Comparison of ENCODE assay signal across 8 cellular contexts in genomic region chr19:41299755-41300089, GRCh38. TPM values are rescaled to one million over a fixed set of nuclear protein-coding genes. Genes with fewer than 3 reads are reported as not detected.
A peak's percentile ranks its signal among the peaks of the same experiment; 100 is the strongest.
DNase-seq lines count a peak whose midpoint lies in the region; ATAC-seq, FAIRE-seq and TF ChIP-seq lines count a peak whose summit lies in the region.

No MANE protein-coding gene starts in this region.

- no peak for DNase-seq in A549 (ENCODE audit: low read depth in 1 of 2, low spot score in 1 of 2)
- peak; percentile 60 for DNase-seq in Jurkat, Clone E6-1 (ENCODE audit: low read depth, low spot score)
- no peak for DNase-seq in GM12878 (ENCODE audit: low read depth, low spot score)
- peak; percentile 46 for DNase-seq in medulla oblongata (ENCODE audit: extremely low spot score)
- DNase-seq in vagina (ENCODE audit: extremely low spot score in 2 of 2), result no peak
- no peak for DNase-seq in putamen (ENCODE audit: low spot score)
- DNase-seq in GM19240 (ENCODE audit: insufficient read length, low spot score), result no peak

- in situ Hi-C loops in GM12878 (cut with MboI), result no loop called here

- H3K4me2 ChIP-seq in A549, result no peak overlapping the region
- no peak overlapping the region for H3K4me2 ChIP-seq in GM12878 (ENCODE audit: control insufficient read depth, insufficient read depth)

- H3K27me3 ChIP-seq in GM12878 (replicated peaks in 1 of 2; ENCODE audit: control insufficient read depth in 2 of 2, insufficient read depth in 2 of 2, low read length in 1 of 2) (no peaks in the 10 kb centered on the region), vagina (no peaks in the 10 kb centered on the region)

- H3K27ac ChIP-seq in A549, result no peak overlapping the region
- no peak overlapping the region; the same call in 1 of the 2 replicates for H3K27ac ChIP-seq in GM12878 (ENCODE audit: control insufficient read depth, insufficient read depth)
- H3K27ac ChIP-seq in vagina, result peak overlapping the region; percentile 69

- peaks cover 10% of the 10 kb centered on the region for H3K79me2 ChIP-seq in GM12878 (ENCODE audit: control insufficient read depth, insufficient read depth, low read length)

- peak; percentile 63 for FAIRE-seq in A549 (lab: Jason Lieb, UNC)
- no peak for FAIRE-seq in GM12878 (lab: Jason Lieb, UNC)

- CTCF ChIA-PET in A549 (lab: Yijun Ruan, JAX) (interaction anchor here (2.6 to 29.1 kb wide), 8 partner anchors 3 to 93 kb away, joined by 7 to 598 read pairs (median 123); partner anchors contain the start of genes CCDC97 and HNRNPUL1), GM12878 (lab: Yijun Ruan, JAX) (interaction anchor here (0.6 to 7.5 kb wide), 2 partner anchors 9 to 138 kb away, joined by 3 to 50 read pairs; no protein-coding TSS in a partner anchor)

- RAD21 ChIA-PET in GM12878 (lab: Charles Lee; ENCODE audit: unreplicated experiment), result interaction anchor here (0.6 kb wide), 1 partner anchor 13 kb away, joined by 5 read pairs; no protein-coding TSS in a partner anchor

- POLR2A ChIA-PET in A549 (lab: Yijun Ruan, JAX) (no interaction called here), GM12878 (lab: Charles Lee) (interaction anchor here (3.2 kb wide), 1 partner anchor 36 kb away, joined by 11 read pairs; the partner anchor contains the start of gene HNRNPUL1)

- no peak for ATAC-seq in A549
- ATAC-seq in GM12878, result no peak
- ATAC-seq in GM18909 (IDR thresholded peaks at IDR 0.05; ENCODE audit: poor library complexity, unreplicated experiment), result no peak

- SMC1A ChIA-PET in GM12878 (lab: Charles Lee; ENCODE audit: uncharacterized antibody, unreplicated experiment), result no interaction called here

- no peaks in the 10 kb centered on the region for H4K20me1 ChIP-seq in GM12878 (ENCODE audit: control insufficient read depth, insufficient read depth)

- TF ChIP-seq POLR2A in A549 (IDR thresholded peaks at IDR 0.05; ENCODE audit: low read length) (no peak), GM12878 (IDR thresholded peaks at IDR 0.05; ENCODE audit: low read depth, low read length) (0 out of 2 replicates have a peak, but pooled peaks have one; percentile 16), vagina (IDR thresholded peaks at IDR 0.05) (no peak)

- H3K4me3 ChIP-seq in A549 (no peak overlapping the region), GM12878 (no peak overlapping the region), vagina (no peak overlapping the region)
- H3K4me3 ChIP-seq in Jurkat, Clone E6-1 (ENCODE audit: low read length), result no peak overlapping the region

- no peak for TF ChIP-seq RAD21 in A549 (conservative IDR thresholded peaks at IDR 0.05 in 1 of 2, IDR thresholded peaks at IDR 0.05 in 1 of 2)
- no peak for TF ChIP-seq RAD21 in GM12878 (IDR thresholded peaks at IDR 0.05; ENCODE audit: insufficient read depth, low read depth, low read length)

- no peak overlapping the region for H2AFZ ChIP-seq in GM12878 (ENCODE audit: control insufficient read depth, low read depth, low read length)

- H3K9me3 ChIP-seq in A549 (no peaks in the 10 kb centered on the region), GM12878 (replicated peaks; ENCODE audit: control insufficient read depth, insufficient read depth, low read length) (no peaks in the 10 kb centered on the region), vagina (no peaks in the 10 kb centered on the region)

- BruUV-seq in GM12878 (replicated peaks; lab: Mats Ljungman, UMichigan), result no TSS peak

- peaks cover 50 to 55% of the 10 kb centered on the region in 2 experiments for H3K36me3 ChIP-seq in GM12878 (ENCODE audit: control insufficient read depth in 2 of 2, insufficient read depth in 2 of 2, low read length in 1 of 2)
- peaks cover 0 to 60% of the 10 kb centered on the region in 2 donors for H3K36me3 ChIP-seq in vagina

- TF ChIP-seq CTCF in A549 (IDR thresholded peaks at IDR 0.05) (no peak), GM12878 (IDR thresholded peaks at IDR 0.05 in 2 of 3, conservative IDR thresholded peaks at IDR 0.05 in 1 of 3; ENCODE audit: control insufficient read depth in 2 of 3, extremely low read depth in 1 of 3, insufficient read depth in 1 of 3, low read depth in 3 of 3, low read length in 3 of 3) (no peak), vagina (IDR thresholded peaks at IDR 0.05) (no peak)

- WGBS in A549 (ENCODE audit: missing lambda C conversion rate), result 82% methylated on average over 4 of the region's 4 CpGs
- WGBS in GM12878 (ENCODE audit: insufficient coverage, insufficient replicate concordance, low lambda C conversion rate, missing lambda C conversion rate), result 26% methylated on average over 4 of the region's 4 CpGs

- H3K9ac ChIP-seq in GM12878 (ENCODE audit: control insufficient read depth, insufficient read depth, low read length), result no peak overlapping the region

- TF ChIP-seq EP300 in A549 (IDR thresholded peaks at IDR 0.05) (no peak), GM12878 (IDR thresholded peaks at IDR 0.05; ENCODE audit: borderline replicate concordance in 1 of 2, control insufficient read depth in 1 of 2, low read depth in 2 of 2, low read length in 2 of 2) (no peak)

- no peaks in the 10 kb centered on the region for H3K4me1 ChIP-seq in A549
- peaks cover 66% of the 10 kb centered on the region for H3K4me1 ChIP-seq in GM12878 (ENCODE audit: control insufficient read depth, insufficient read depth, low read length)
- peaks cover 49% of the 10 kb centered on the region for H3K4me1 ChIP-seq in vagina

- intact Hi-C loops in GM12878 (cut with micrococcal nuclease; ENCODE audit: unreplicated experiment), result no loop called here
- intact Hi-C loops in vagina (cut with DNase I), result loop anchor here (10.0 kb wide), 1 partner anchor 95 kb away; no protein-coding TSS in a partner anchor

RNA-seq across cellular contexts. Expression of gene CCDC97, which starts 10.2 kb away (rescaled TPM):
- 18.7 and 21.4 TPM in 2 replicates for polyA plus RNA-seq in A549 (2011; rRNA removed)
- polyA plus RNA-seq in A549 (2012; cell fraction: cytosol; rRNA removed), result 18.9 and 24.5 TPM in 2 replicates
- 27.6 and 37.7 TPM in 2 replicates for polyA plus RNA-seq in A549 (2012; cell fraction: nucleus; rRNA removed)
- polyA plus RNA-seq in A549 (2017; fragmentation: RNase III; extraction: RNeasy Plus Mini Kit Qiagen cat#74134 plus additional on column Dnase treatment), result 26.8 to 29.2 TPM (median 27.6 TPM) in 3 replicates
- polyA minus RNA-seq in A549 (2011; rRNA and poly(A)+ RNA removed), result 26.4 and 31.9 TPM in 2 replicates
- 25.3 TPM for polyA plus RNA-seq in Jurkat, Clone E6-1 (2012; ENCODE audit: insufficient read depth, insufficient read length)
- total RNA-seq in GM12878 (2013; cell fraction: nucleolus; rRNA removed), result 17.5 and 19.3 TPM in 2 replicates
- total RNA-seq in GM12878 (2014; rRNA removed), result 14.4 and 18.3 TPM in 2 replicates
- total RNA-seq in GM12878 (2014; rRNA removed; fragmentation: Illumina TruSeq; extraction: Trizol), result 7.0 and 8.8 TPM in 2 replicates
- total RNA-seq in GM12878 (2021), result 32.9 and 34.1 TPM in 2 replicates
- polyA plus RNA-seq in GM12878 (2011; ENCODE audit: low read depth), result 8.9 TPM
- 4.3 and 9.2 TPM in 2 replicates for polyA plus RNA-seq in GM12878 (2011; rRNA removed)
- 11.4 and 12.1 TPM in 2 replicates for polyA plus RNA-seq in GM12878 (2011; cell fraction: cytosol; rRNA removed)
- polyA plus RNA-seq in GM12878 (2011; cell fraction: nucleus; rRNA removed), result 9.0 and 12.7 TPM in 2 replicates
- polyA plus RNA-seq in GM12878 (2012), result 17.3 and 22.2 TPM in 2 replicates
- 11.0 and 19.4 TPM in 2 replicates for polyA plus RNA-seq in GM12878 (2014; fragmentation: Illumina TruSeq; extraction: Trizol)
- polyA plus RNA-seq in GM12878 (2014; fragmentation: Nextera tagmentation; extraction: Ambion mirVana), result 1 to 10 TPM; 1.8 to 2.4 TPM
- 24.4 and 28.1 TPM in 2 replicates for polyA plus RNA-seq in GM12878 (2014; rRNA removed)
- polyA plus RNA-seq in GM12878 (2016; fragmentation: Nextera tagmentation; extraction: Ambion mirVana), result 10 to 100 TPM; 27.3 to 29.5 TPM
- 6.9 and 14.5 TPM in 2 replicates for polyA minus RNA-seq in GM12878 (2011; rRNA and poly(A)+ RNA removed)
- polyA minus RNA-seq in GM12878 (2011; cell fraction: cytosol; rRNA and poly(A)+ RNA removed), result 6.1 and 8.8 TPM in 2 replicates
- 5.0 and 12.9 TPM in 2 replicates for polyA minus RNA-seq in GM12878 (2011; cell fraction: nucleus; rRNA and poly(A)+ RNA removed)
- 16.9 TPM for total RNA-seq in vagina

RNA-seq across cellular contexts. Expression of gene HNRNPUL1, which starts 35.5 kb away (rescaled TPM):
- 89.5 and 117 TPM in 2 replicates for polyA plus RNA-seq in A549 (2011; rRNA removed)
- polyA plus RNA-seq in A549 (2012; cell fraction: cytosol; rRNA removed), result 77.4 and 104 TPM in 2 replicates
- 94.8 and 133 TPM in 2 replicates for polyA plus RNA-seq in A549 (2012; cell fraction: nucleus; rRNA removed)
- polyA plus RNA-seq in A549 (2017; fragmentation: RNase III; extraction: RNeasy Plus Mini Kit Qiagen cat#74134 plus additional on column Dnase treatment), result 272 to 278 TPM (median 273 TPM) in 3 replicates
- 118 and 124 TPM in 2 replicates for polyA minus RNA-seq in A549 (2011; rRNA and poly(A)+ RNA removed)
- 288 TPM for polyA plus RNA-seq in Jurkat, Clone E6-1 (2012; ENCODE audit: insufficient read depth, insufficient read length)
- total RNA-seq in GM12878 (2013; cell fraction: nucleolus; rRNA removed), result 152 and 164 TPM in 2 replicates
- 96.3 and 101 TPM in 2 replicates for total RNA-seq in GM12878 (2014; rRNA removed)
- 88.8 and 100 TPM in 2 replicates for total RNA-seq in GM12878 (2014; rRNA removed; fragmentation: Illumina TruSeq; extraction: Trizol)
- total RNA-seq in GM12878 (2021), result 276 TPM in 2 replicates
- 52.2 TPM for polyA plus RNA-seq in GM12878 (2011; ENCODE audit: low read depth)
- 37.7 and 61.7 TPM in 2 replicates for polyA plus RNA-seq in GM12878 (2011; rRNA removed)
- 46.3 and 65.1 TPM in 2 replicates for polyA plus RNA-seq in GM12878 (2011; cell fraction: cytosol; rRNA removed)
- 49.1 and 66.4 TPM in 2 replicates for polyA plus RNA-seq in GM12878 (2011; cell fraction: nucleus; rRNA removed)
- 120 and 147 TPM in 2 replicates for polyA plus RNA-seq in GM12878 (2012)
- 149 and 175 TPM in 2 replicates for polyA plus RNA-seq in GM12878 (2014; fragmentation: Illumina TruSeq; extraction: Trizol)
- 10 to 100 TPM; 11.1 to 26.3 TPM for polyA plus RNA-seq in GM12878 (2014; fragmentation: Nextera tagmentation; extraction: Ambion mirVana)
- polyA plus RNA-seq in GM12878 (2014; rRNA removed), result 132 and 168 TPM in 2 replicates
- 100 to 1,000 TPM; 178 to 185 TPM for polyA plus RNA-seq in GM12878 (2016; fragmentation: Nextera tagmentation; extraction: Ambion mirVana)
- polyA minus RNA-seq in GM12878 (2011; rRNA and poly(A)+ RNA removed), result 58.4 and 63.7 TPM in 2 replicates
- 38.7 and 41.0 TPM in 2 replicates for polyA minus RNA-seq in GM12878 (2011; cell fraction: cytosol; rRNA and poly(A)+ RNA removed)
- 36.3 and 72.3 TPM in 2 replicates for polyA minus RNA-seq in GM12878 (2011; cell fraction: nucleus; rRNA and poly(A)+ RNA removed)
- 116 TPM for total RNA-seq in vagina

RNA-seq across cellular contexts. Expression of gene TGFB1, which starts 54.0 kb away (rescaled TPM):
- polyA plus RNA-seq in A549 (2011; rRNA removed) (6.0 and 13.2 TPM in 2 replicates), A549 (2017; fragmentation: RNase III; extraction: RNeasy Plus Mini Kit Qiagen cat#74134 plus additional on column Dnase treatment) (63.4 to 86.4 TPM (median 83.2 TPM) in 3 replicates), GM12878 (2011; rRNA removed) (3.6 and 5.9 TPM in 2 replicates), GM12878 (2014; fragmentation: Illumina TruSeq; extraction: Trizol) (10.0 and 24.3 TPM in 2 replicates), GM12878 (2014; fragmentation: Nextera tagmentation; extraction: Ambion mirVana) (under 1 TPM; 0.23 to 0.37 TPM), GM12878 (2014; rRNA removed) (33.3 and 48.2 TPM in 2 replicates), GM12878 (2016; fragmentation: Nextera tagmentation; extraction: Ambion mirVana) (1 to 10 TPM; 7.1 to 7.5 TPM)
- polyA plus RNA-seq in A549 (2012; cell fraction: cytosol; rRNA removed), result 21.3 and 30.8 TPM in 2 replicates
- polyA plus RNA-seq in A549 (2012; cell fraction: nucleus; rRNA removed), result 70.8 and 74.9 TPM in 2 replicates
- 24.8 and 51.1 TPM in 2 replicates for polyA minus RNA-seq in A549 (2011; rRNA and poly(A)+ RNA removed)
- 113 TPM for polyA plus RNA-seq in Jurkat, Clone E6-1 (2012; ENCODE audit: insufficient read depth, insufficient read length)
- 51.1 and 51.2 TPM in 2 replicates for total RNA-seq in GM12878 (2013; cell fraction: nucleolus; rRNA removed)
- total RNA-seq in GM12878 (2014; rRNA removed) (10.4 and 14.5 TPM in 2 replicates), GM12878 (2014; rRNA removed; fragmentation: Illumina TruSeq; extraction: Trizol) (14.2 and 14.4 TPM in 2 replicates), GM12878 (2021) (117 and 120 TPM in 2 replicates), vagina (53.3 TPM)
- polyA plus RNA-seq in GM12878 (2011; ENCODE audit: low read depth), result 36.8 TPM
- polyA plus RNA-seq in GM12878 (2011; cell fraction: cytosol; rRNA removed), result 17.2 and 17.9 TPM in 2 replicates
- 29.4 and 38.3 TPM in 2 replicates for polyA plus RNA-seq in GM12878 (2011; cell fraction: nucleus; rRNA removed)
- polyA plus RNA-seq in GM12878 (2012), result 75.0 and 80.1 TPM in 2 replicates
- 13.9 and 21.5 TPM in 2 replicates for polyA minus RNA-seq in GM12878 (2011; rRNA and poly(A)+ RNA removed)
- polyA minus RNA-seq in GM12878 (2011; cell fraction: cytosol; rRNA and poly(A)+ RNA removed), result 36.7 and 56.1 TPM in 2 replicates
- 11.5 and 21.3 TPM in 2 replicates for polyA minus RNA-seq in GM12878 (2011; cell fraction: nucleus; rRNA and poly(A)+ RNA removed)

Comparison
In these comparisons a context has a peak if more than half of its experiments do, and no peak if none do; other contexts are left out.
1. DNase-seq: peak in Jurkat, Clone E6-1 (single experiment) and medulla oblongata (single experiment); none in A549 (0 of 2), GM12878 (single experiment), vagina (0 of 2), putamen (single experiment) and GM19240 (single experiment).
2. Of the 24 proteins assayed by ChIP-seq in both GM12878 and A549: peak only in GM12878: POLR2A; only in A549: none; in both: none; in neither: 23.